ENCODE assay signal across 33 cellular contexts in the genomic region with DNA sequence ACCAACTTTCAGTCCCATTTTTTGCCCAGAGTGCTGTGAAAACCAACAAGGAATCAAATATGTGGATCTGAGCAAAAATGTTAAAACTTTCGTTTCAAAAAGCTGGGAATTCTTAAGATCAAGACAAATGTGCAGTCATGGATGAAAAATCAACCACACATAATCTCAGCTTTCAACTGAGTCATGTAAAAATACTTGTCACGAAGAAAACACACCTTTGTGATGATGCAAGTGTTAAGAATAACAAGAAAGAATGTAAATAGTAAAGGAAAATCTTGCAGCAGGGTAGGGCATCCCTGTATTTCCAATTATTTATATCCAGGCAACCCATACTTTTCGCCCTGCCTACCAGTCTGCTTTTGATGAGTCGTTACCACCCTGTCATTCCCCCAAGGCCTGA. TPM values are rescaled to one million over a fixed set of nuclear protein-coding genes. Genes with fewer than 3 reads are reported as not detected.
DNase-seq lines count a peak whose midpoint lies in the region; ATAC-seq and TF ChIP-seq lines count a peak whose summit lies in the region.
"Had no signal": no experiment of that assay in that cellular context is flagged by ENCODE, and none has a peak within 500 bp of the region (broad histone marks: within the 10 kb centered on the region; RNA-seq: fewer than 3 reads in every experiment).

No MANE protein-coding gene starts in this region.

- CTCF ChIA-PET in HEK293 (lab: Yijun Ruan, JAX), result interaction anchor here (0.5 to 1.2 kb wide), 2 partner anchors 75 to 889 kb away, joined by 3 read pairs; no protein-coding TSS in a partner anchor

- H3K4me3 ChIP-seq in HEK293 (ENCODE audit: low read depth, low read length) (no peak overlapping the region), epithelial cell of proximal tubule (ENCODE audit: low read depth, low read length) (no peak overlapping the region), retinal pigment epithelial cell (ENCODE audit: low read length) (no peak overlapping the region)
- H3K4me3 ChIP-seq: ascending aorta, gastroesophageal sphincter, GM12878, HAP-1, neural progenitor cell, spleen, stomach, uterus had no signal

- POLR2A ChIA-PET in HEK293 (lab: Yijun Ruan, JAX), result no interaction called here

- no peaks in the 10 kb centered on the region for H3K9me3 ChIP-seq in HEK293 (ENCODE audit: control insufficient read depth, insufficient read depth, low read depth, low read length)
- H3K9me3 ChIP-seq: ascending aorta, BE2C, gastroesophageal sphincter, HAP-1, spleen, stomach, uterus had no signal

- TF ChIP-seq CTCF in HEK293 (tag by site-specific recombination; IDR thresholded peaks at IDR 0.05), result no peak
- TF ChIP-seq CTCF in VCaP (conservative IDR thresholded peaks at IDR 0.05), result no peak
- no peak for TF ChIP-seq CTCF in epithelial cell of proximal tubule (conservative IDR thresholded peaks at IDR 0.05; ENCODE audit: low read depth, low read length)
- TF ChIP-seq CTCF in retinal pigment epithelial cell (conservative IDR thresholded peaks at IDR 0.05; ENCODE audit: low read depth, low read length), result no peak

- H3K36me3 ChIP-seq in HEK293 (ENCODE audit: control insufficient read depth in 2 of 2, insufficient read depth in 1 of 2, low read length in 2 of 2), result no peaks in the 10 kb centered on the region
- H3K36me3 ChIP-seq: ascending aorta, BE2C, gastroesophageal sphincter, HAP-1, neural progenitor cell, spleen, stomach, uterus had no signal

- no peak overlapping the region for H3K27ac ChIP-seq in HEK293 (ENCODE audit: extremely low read depth, low read depth, low read length)
- peak overlapping the region; percentile 88; the same call in 1 of the 2 replicates for H3K27ac ChIP-seq in VCaP
- H3K27ac ChIP-seq: ascending aorta, gastroesophageal sphincter, KMS-11, neural progenitor cell, parathyroid adenoma, spleen, stomach, uterus had no signal

- H3K4me1 ChIP-seq in HEK293 (ENCODE audit: control insufficient read depth, insufficient read depth, low read length), result peaks cover 12% of the 10 kb centered on the region
- H3K4me1 ChIP-seq: uterus had no signal

- ATAC-seq in esophagus mucosa, result no peak
- no peak for ATAC-seq in GM19467 (IDR thresholded peaks at IDR 0.05; ENCODE audit: unreplicated experiment)
- ATAC-seq: gastroesophageal sphincter, GM12878, left lobe of liver, right cardiac atrium had no signal

- peak; percentile 67 for DNase-seq in epithelial cell of proximal tubule (ENCODE audit: low read depth)
- peak; percentile 90 for DNase-seq in retinal pigment epithelial cell (ENCODE audit: low read depth)
- DNase-seq in effector CD4-positive, alpha-beta T cell, result no peak
- DNase-seq: activated CD4-positive, alpha-beta T cell treated with anti-CD3 and anti-CD28 coated beads, Interleukin-2, amount 10 ng/mL, durations not matched to agents 24 days and 14 days; activated effector memory CD4-positive, alpha-beta T cell treated with anti-CD3 and anti-CD28 coated beads, Interleukin-2, amount 50 U/mL, for 16 hours; activated naive CD8-positive, alpha-beta T cell treated with anti-CD3 and anti-CD28 coated beads for 36 hours; BE2C; CD8-positive, alpha-beta memory T cell; dermis blood vessel endothelial cell; hypothalamus; mesendoderm; NCI-H1417; NCI-H2029 treated with DMSO at 0.1 percent for 48 hours; NCI-H526; NK-92 treated with Interleukin-12 subunit alpha and Interleukin-12 subunit beta, amount 100 ng/mL, for 24 hours; right cardiac atrium; SHP77 treated with DMSO at 0.1 percent for 48 hours; spleen; stomach; uterus had no signal

TF ChIP-seq in HEK293, 187 proteins besides CTCF, POLR2A, EP300 and RAD21:
- TF ChIP-seq ZNF514 (tag by site-specific recombination; IDR thresholded peaks at IDR 0.05), result no peak
- TF ChIP-seq ZFP41 (tag by site-specific recombination; IDR thresholded peaks at IDR 0.05; ENCODE audit: borderline replicate concordance), result no peak
- no peak for TF ChIP-seq ZNF350 (tag by site-specific recombination; IDR thresholded peaks at IDR 0.05)
- TF ChIP-seq, protein P1, sequence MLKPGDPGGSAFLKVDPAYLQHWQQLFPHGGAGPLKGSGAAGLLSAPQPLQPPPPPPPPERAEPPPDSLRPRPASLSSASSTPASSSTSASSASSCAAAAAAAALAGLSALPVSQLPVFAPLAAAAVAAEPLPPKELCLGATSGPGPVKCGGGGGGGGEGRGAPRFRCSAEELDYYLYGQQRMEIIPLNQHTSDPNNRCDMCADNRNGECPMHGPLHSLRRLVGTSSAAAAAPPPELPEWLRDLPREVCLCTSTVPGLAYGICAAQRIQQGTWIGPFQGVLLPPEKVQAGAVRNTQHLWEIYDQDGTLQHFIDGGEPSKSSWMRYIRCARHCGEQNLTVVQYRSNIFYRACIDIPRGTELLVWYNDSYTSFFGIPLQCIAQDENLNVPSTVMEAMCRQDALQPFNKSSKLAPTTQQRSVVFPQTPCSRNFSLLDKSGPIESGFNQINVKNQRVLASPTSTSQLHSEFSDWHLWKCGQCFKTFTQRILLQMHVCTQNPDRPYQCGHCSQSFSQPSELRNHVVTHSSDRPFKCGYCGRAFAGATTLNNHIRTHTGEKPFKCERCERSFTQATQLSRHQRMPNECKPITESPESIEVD (tag by site-specific recombination; IDR thresholded peaks at IDR 0.05), result peak; percentile 48; the same call in 1 of the 2 replicates
- TF ChIP-seq ZNF24 (tag by site-specific recombination; IDR thresholded peaks at IDR 0.05), result no peak
- TF ChIP-seq ZNF585B (tag by site-specific recombination; IDR thresholded peaks at IDR 0.05), result no peak
- TF ChIP-seq, protein P2, sequence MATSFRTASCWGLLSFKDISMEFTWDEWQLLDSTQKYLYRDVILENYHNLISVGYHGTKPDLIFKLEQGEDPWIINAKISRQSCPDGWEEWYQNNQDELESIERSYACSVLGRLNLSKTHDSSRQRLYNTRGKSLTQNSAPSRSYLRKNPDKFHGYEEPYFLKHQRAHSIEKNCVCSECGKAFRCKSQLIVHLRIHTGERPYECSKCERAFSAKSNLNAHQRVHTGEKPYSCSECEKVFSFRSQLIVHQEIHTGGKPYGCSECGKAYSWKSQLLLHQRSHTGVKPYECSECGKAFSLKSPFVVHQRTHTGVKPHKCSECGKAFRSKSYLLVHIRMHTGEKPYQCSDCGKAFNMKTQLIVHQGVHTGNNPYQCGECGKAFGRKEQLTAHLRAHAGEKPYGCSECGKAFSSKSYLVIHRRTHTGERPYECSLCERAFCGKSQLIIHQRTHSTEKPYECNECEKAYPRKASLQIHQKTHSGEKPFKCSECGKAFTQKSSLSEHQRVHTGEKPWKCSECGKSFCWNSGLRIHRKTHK (tag by site-specific recombination; IDR thresholded peaks at IDR 0.05), result no peak
- TF ChIP-seq, protein P3, sequence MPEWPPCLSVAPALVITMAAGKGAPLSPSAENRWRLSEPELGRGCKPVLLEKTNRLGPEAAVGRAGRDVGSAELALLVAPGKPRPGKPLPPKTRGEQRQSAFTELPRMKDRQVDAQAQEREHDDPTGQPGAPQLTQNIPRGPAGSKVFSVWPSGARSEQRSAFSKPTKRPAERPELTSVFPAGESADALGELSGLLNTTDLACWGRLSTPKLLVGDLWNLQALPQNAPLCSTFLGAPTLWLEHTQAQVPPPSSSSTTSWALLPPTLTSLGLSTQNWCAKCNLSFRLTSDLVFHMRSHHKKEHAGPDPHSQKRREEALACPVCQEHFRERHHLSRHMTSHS (tag by site-specific recombination; IDR thresholded peaks at IDR 0.05), result no peak
- TF ChIP-seq YY1 (tag by site-specific recombination; IDR thresholded peaks at IDR 0.05), result no peak
- no peak for TF ChIP-seq ZNF19 (tag by site-specific recombination; IDR thresholded peaks at IDR 0.05; ENCODE audit: low read depth)
- no peak for TF ChIP-seq ZNF266 (tag by site-specific recombination; IDR thresholded peaks at IDR 0.05; ENCODE audit: low read depth)
- no peak for TF ChIP-seq IKZF3 (tag by site-specific recombination; IDR thresholded peaks at IDR 0.05)
- TF ChIP-seq, protein P4, sequence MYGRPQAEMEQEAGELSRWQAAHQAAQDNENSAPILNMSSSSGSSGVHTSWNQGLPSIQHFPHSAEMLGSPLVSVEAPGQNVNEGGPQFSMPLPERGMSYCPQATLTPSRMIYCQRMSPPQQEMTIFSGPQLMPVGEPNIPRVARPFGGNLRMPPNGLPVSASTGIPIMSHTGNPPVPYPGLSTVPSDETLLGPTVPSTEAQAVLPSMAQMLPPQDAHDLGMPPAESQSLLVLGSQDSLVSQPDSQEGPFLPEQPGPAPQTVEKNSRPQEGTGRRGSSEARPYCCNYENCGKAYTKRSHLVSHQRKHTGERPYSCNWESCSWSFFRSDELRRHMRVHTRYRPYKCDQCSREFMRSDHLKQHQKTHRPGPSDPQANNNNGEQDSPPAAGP (tag by site-specific recombination; IDR thresholded peaks at IDR 0.05), result peak; percentile 35; the same call in 1 of the 2 replicates
- no peak for TF ChIP-seq GFI1B (tag by site-specific recombination; IDR thresholded peaks at IDR 0.05)
- TF ChIP-seq ZFP69B (tag by site-specific recombination; IDR thresholded peaks at IDR 0.05), result no peak
- no peak for TF ChIP-seq GLIS2 (tag by site-specific recombination; IDR thresholded peaks at IDR 0.05)

RNA-seq across cellular contexts. Expression of a gene that starts 27.4 kb away (rescaled TPM):
- 1.2 and 2.2 TPM in 2 replicates for total RNA-seq in epithelial cell of proximal tubule
- 1.5 TPM for total RNA-seq in esophagus mucosa
- total RNA-seq: activated CD4-positive, alpha-beta T cell treated with anti-CD3 and anti-CD28 coated beads, Interleukin-2, amount 10 ng/mL, durations not matched to agents 24 days and 14 days; activated CD8-positive, alpha-beta memory T cell treated with anti-CD3 and anti-CD28 coated beads for 36 hours; activated naive CD8-positive, alpha-beta T cell treated with anti-CD3 and anti-CD28 coated beads for 36 hours; CD8-positive, alpha-beta memory T cell; GM12878; left lobe of liver had no signal

RNA-seq across cellular contexts. Expression of a gene that starts 55.8 kb away (rescaled TPM):
- not detected in 2 replicates for total RNA-seq in epithelial cell of proximal tubule
- 0.16 TPM for total RNA-seq in esophagus mucosa
- total RNA-seq: activated CD4-positive, alpha-beta T cell treated with anti-CD3 and anti-CD28 coated beads, Interleukin-2, amount 10 ng/mL, durations not matched to agents 24 days and 14 days; activated CD8-positive, alpha-beta memory T cell treated with anti-CD3 and anti-CD28 coated beads for 36 hours; activated naive CD8-positive, alpha-beta T cell treated with anti-CD3 and anti-CD28 coated beads for 36 hours; ascending aorta; CD8-positive, alpha-beta memory T cell; GM12878; left lobe of liver; spleen had no signal
